ENCODE assay signal across 16 cellular contexts in the genomic region with DNA sequence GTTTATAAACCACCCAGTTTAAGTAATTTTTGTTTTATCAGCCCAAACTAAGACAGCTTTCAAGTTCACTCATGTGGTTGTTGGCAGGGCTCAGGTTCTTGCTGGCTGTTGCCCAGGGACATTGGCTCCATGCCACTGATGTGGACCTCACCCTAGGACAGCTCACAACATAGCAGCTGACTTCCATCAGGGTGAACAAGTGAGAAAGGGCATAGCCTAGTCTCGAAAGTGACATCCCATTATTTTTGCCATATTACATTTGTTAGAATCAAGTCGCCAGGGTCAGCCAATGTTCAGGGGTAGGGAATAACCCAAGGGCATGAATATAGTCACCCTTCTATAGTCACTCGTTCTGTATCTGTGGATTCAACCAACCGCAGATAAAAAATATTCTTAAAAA. TPM values are rescaled to one million over a fixed set of nuclear protein-coding genes. Genes with fewer than 3 reads are reported as not detected.
DNase-seq lines count a peak whose midpoint lies in the region; ATAC-seq, FAIRE-seq and TF ChIP-seq lines count a peak whose summit lies in the region.
"Had no signal": no experiment of that assay in that cellular context is flagged by ENCODE, and none has a peak within 500 bp of the region (broad histone marks: within the 10 kb centered on the region; RNA-seq: fewer than 3 reads in every experiment).

No MANE protein-coding gene starts in this region.

- H3K79me2 ChIP-seq in astrocyte (ENCODE audit: insufficient read depth, low read length) = no peaks in the 10 kb centered on the region

- intact Hi-C loops in right cardiac atrium (cut with DNase I) = no loop called here
- intact Hi-C loops in cardiac septum (cut with DNase I) = no loop called here
- intact Hi-C loops in vagina (cut with DNase I) = no loop called here
- intact Hi-C loops in dorsolateral prefrontal cortex (cut with DNase I) = no loop called here
- intact Hi-C loops in upper lobe of right lung (cut with DNase I) = no loop called here

- H3K27ac Mint-ChIP-seq in astrocyte (ENCODE audit: unreplicated experiment) = no peak overlapping the region
- no peak overlapping the region for H3K27ac Mint-ChIP-seq in activated T-helper 17 cell treated with anti-CD3 and anti-CD28 coated beads, Interleukin-2, amount 50 U/mL, for 72 hours
- H3K27ac Mint-ChIP-seq: activated T-cell treated with anti-CD3 and anti-CD28 coated beads, Interleukin-2, amount 50 U/mL, for 24 hours; T-cell had no signal

- no peak overlapping the region for H3K27ac ChIP-seq in right cardiac atrium (ENCODE audit: low read length)
- no peak overlapping the region for H3K27ac ChIP-seq in astrocyte (ENCODE audit: low read depth, low read length)
- no peak overlapping the region for H3K27ac ChIP-seq in gastroesophageal sphincter
- peak overlapping the region; percentile 73 for H3K27ac ChIP-seq in vagina
- no peak overlapping the region for H3K27ac ChIP-seq in dorsolateral prefrontal cortex
- H3K27ac ChIP-seq in upper lobe of right lung = no peak overlapping the region

- ATAC-seq in right cardiac atrium = peak; percentile 62 to 74
- peak; percentile 56 for ATAC-seq in gastroesophageal sphincter
- ATAC-seq in upper lobe of right lung = no peak
- ATAC-seq in activated T-helper 17 cell treated with anti-CD3 and anti-CD28 coated beads, Interleukin-2, amount 50 U/mL, for 72 hours (replicated peaks) = no peak
- ATAC-seq: T-cell had no signal

- H3K9ac ChIP-seq in astrocyte (ENCODE audit: low read length) = no peak overlapping the region

- peak; percentile 52 for FAIRE-seq in astrocyte (lab: Jason Lieb, UNC)
- FAIRE-seq: D721Med had no signal

- H3K4me3 ChIP-seq in right cardiac atrium (ENCODE audit: low read length) (no peak overlapping the region), astrocyte (ENCODE audit: insufficient read depth, low read depth, low read length) (no peak overlapping the region), gastroesophageal sphincter (no peak overlapping the region), vagina (no peak overlapping the region), dorsolateral prefrontal cortex (no peak overlapping the region), upper lobe of right lung (no peak overlapping the region)

- H2AFZ ChIP-seq in astrocyte (ENCODE audit: low read depth, low read length) = no peak overlapping the region

- H3K9me3 ChIP-seq in right cardiac atrium (ENCODE audit: control insufficient read depth, low read length) = no peaks in the 10 kb centered on the region
- no peaks in the 10 kb centered on the region for H3K9me3 ChIP-seq in astrocyte (ENCODE audit: insufficient read depth, low read depth, low read length)
- no peaks in the 10 kb centered on the region for H3K9me3 ChIP-seq in gastroesophageal sphincter
- H3K9me3 ChIP-seq in vagina = no peaks in the 10 kb centered on the region
- no peaks in the 10 kb centered on the region for H3K9me3 ChIP-seq in upper lobe of right lung

- H4K20me1 ChIP-seq in astrocyte (ENCODE audit: insufficient read depth, low read length) = no peaks in the 10 kb centered on the region

- no peak for TF ChIP-seq CTCF in astrocyte (IDR thresholded peaks at IDR 0.05; ENCODE audit: insufficient read depth, low read depth, low read length)
- no peak for TF ChIP-seq CTCF in gastroesophageal sphincter (IDR thresholded peaks at IDR 0.05)
- TF ChIP-seq CTCF in vagina (IDR thresholded peaks at IDR 0.05) = no peak
- no peak for TF ChIP-seq CTCF in dorsolateral prefrontal cortex (IDR thresholded peaks at IDR 0.05 in 54 of 56, conservative IDR thresholded peaks at IDR 0.05 in 2 of 56; ENCODE audit: low read depth in 1 of 56, partially characterized antibody in 56 of 56)
- no peak for TF ChIP-seq CTCF in upper lobe of right lung (IDR thresholded peaks at IDR 0.05)

- peak overlapping the region; percentile 65 for H3K4me2 ChIP-seq in astrocyte (ENCODE audit: low read length)

- TF ChIP-seq EP300 in gastroesophageal sphincter (IDR thresholded peaks at IDR 0.05) = no peak

- no peak overlapping the region for H3K4me3 Mint-ChIP-seq in astrocyte (ENCODE audit: unreplicated experiment)
- H3K4me3 Mint-ChIP-seq in activated T-helper 17 cell treated with anti-CD3 and anti-CD28 coated beads, Interleukin-2, amount 50 U/mL, for 72 hours = no peak overlapping the region
- H3K4me3 Mint-ChIP-seq: activated T-cell treated with anti-CD3 and anti-CD28 coated beads, Interleukin-2, amount 50 U/mL, for 24 hours; T-cell had no signal

- H3K9me3 Mint-ChIP-seq in astrocyte (ENCODE audit: unreplicated experiment) = peaks cover 2% of the 10 kb centered on the region
- H3K9me3 Mint-ChIP-seq in activated T-helper 17 cell treated with anti-CD3 and anti-CD28 coated beads, Interleukin-2, amount 50 U/mL, for 72 hours = no peaks in the 10 kb centered on the region
- H3K9me3 Mint-ChIP-seq: activated T-cell treated with anti-CD3 and anti-CD28 coated beads, Interleukin-2, amount 50 U/mL, for 24 hours; T-cell had no signal

- H3K27me3 Mint-ChIP-seq in astrocyte (ENCODE audit: low read depth, unreplicated experiment) = no peaks in the 10 kb centered on the region
- H3K27me3 Mint-ChIP-seq in activated T-helper 17 cell treated with anti-CD3 and anti-CD28 coated beads, Interleukin-2, amount 50 U/mL, for 72 hours = peaks cover 7% of the 10 kb centered on the region

- H3K4me1 ChIP-seq in right cardiac atrium (ENCODE audit: control insufficient read depth, insufficient read depth, low read length) (no peaks in the 10 kb centered on the region), astrocyte (ENCODE audit: insufficient read depth, low read length) (peaks cover 22% of the 10 kb centered on the region), gastroesophageal sphincter (no peaks in the 10 kb centered on the region), vagina (no peaks in the 10 kb centered on the region), upper lobe of right lung (no peaks in the 10 kb centered on the region)

- H3K27me3 ChIP-seq in right cardiac atrium (ENCODE audit: control insufficient read depth, insufficient read depth) (no peaks in the 10 kb centered on the region), astrocyte (ENCODE audit: insufficient read depth, low read length) (no peaks in the 10 kb centered on the region), gastroesophageal sphincter (peaks cover 4% of the 10 kb centered on the region), vagina (no peaks in the 10 kb centered on the region), dorsolateral prefrontal cortex (peaks cover 0 to 4% (median 0%) of the 10 kb centered on the region in 45 donors), upper lobe of right lung (no peaks in the 10 kb centered on the region)

- H3K36me3 ChIP-seq in astrocyte (ENCODE audit: insufficient read depth, low read length) = no peaks in the 10 kb centered on the region
- no peaks in the 10 kb centered on the region for H3K36me3 ChIP-seq in gastroesophageal sphincter
- no peaks in the 10 kb centered on the region for H3K36me3 ChIP-seq in vagina
- H3K36me3 ChIP-seq in upper lobe of right lung = no peaks in the 10 kb centered on the region

- H3K4me1 Mint-ChIP-seq in astrocyte (ENCODE audit: low read depth, unreplicated experiment) = no peaks in the 10 kb centered on the region
- H3K4me1 Mint-ChIP-seq in activated T-helper 17 cell treated with anti-CD3 and anti-CD28 coated beads, Interleukin-2, amount 50 U/mL, for 72 hours = no peaks in the 10 kb centered on the region
- H3K4me1 Mint-ChIP-seq: T-cell had no signal

- peak; percentile 47 to 73 (median 65) for DNase-seq in right cardiac atrium
- DNase-seq in cardiac septum (ENCODE audit: low spot score) = no peak
- peak; percentile 23 for DNase-seq in astrocyte (ENCODE audit: low read depth)
- no peak for DNase-seq in vagina (ENCODE audit: extremely low spot score in 2 of 2)
- DNase-seq in dorsolateral prefrontal cortex = no peak
- DNase-seq in upper lobe of right lung = no peak
- DNase-seq: activated CD4-positive, alpha-beta T cell treated with anti-CD3 and anti-CD28 coated beads for 48 hours; activated T-cell treated with anti-CD3 and anti-CD28 coated beads, Interleukin-2, amount 50 U/mL, for 24 hours; amniotic stem cell; KG1; NCI-H2081 treated with DMSO at 0.1 percent for 48 hours; occipital lobe; T-cell had no signal

- WGBS in right cardiac atrium = 52% methylated on average over 4 of the region's 4 CpGs
- WGBS in gastroesophageal sphincter (ENCODE audit: low coverage in 1 of 2), 2 donors = 62 to 75% methylated on average over 3 to 4 of the region's 4 CpGs

- TF ChIP-seq POLR2A in gastroesophageal sphincter (IDR thresholded peaks at IDR 0.05) (no peak), vagina (IDR thresholded peaks at IDR 0.05) (no peak)

- no peaks in the 10 kb centered on the region for H3K36me3 Mint-ChIP-seq in astrocyte (ENCODE audit: low read depth, unreplicated experiment)
- H3K36me3 Mint-ChIP-seq in activated T-helper 17 cell treated with anti-CD3 and anti-CD28 coated beads, Interleukin-2, amount 50 U/mL, for 72 hours (ENCODE audit: low read depth) = no peaks in the 10 kb centered on the region
- H3K36me3 Mint-ChIP-seq: T-cell had no signal

RNA-seq across cellular contexts. Expression of gene CWC22, which starts 10.7 kb away (rescaled TPM):
- total RNA-seq in right cardiac atrium (10 to 100 TPM; 14.2 to 15.6 (median 14.8) TPM), cardiac septum (13.1 TPM), astrocyte (12.3 and 13.5 TPM in 2 replicates), gastroesophageal sphincter (10 to 100 TPM; 23.3 to 28.3 (median 25.5) TPM), vagina (17.2 TPM), dorsolateral prefrontal cortex (10 to 100 TPM; 15.4 to 27.4 (median 20.2) TPM), upper lobe of right lung (19.8 TPM)
- polyA plus RNA-seq in right cardiac atrium = 9.2 TPM
- 10 to 100 TPM; 21.5 to 24.2 TPM for total RNA-seq in activated T-helper 17 cell treated with anti-CD3 and anti-CD28 coated beads, Interleukin-2, amount 50 U/mL, for 72 hours

Comparison
In these comparisons a context has a peak if more than half of its experiments do, and no peak if none do; other contexts are left out.
1. DNase-seq: peak in right cardiac atrium (3 of 3) and astrocyte (single experiment); none in cardiac septum (single experiment), vagina (0 of 2), dorsolateral prefrontal cortex (0 of 10) and upper lobe of right lung (single experiment).
2. ATAC-seq: peak in right cardiac atrium (2 of 2) and gastroesophageal sphincter (single experiment); none in upper lobe of right lung (single experiment) and activated T-helper 17 cell treated with anti-CD3 and anti-CD28 coated beads, Interleukin-2, amount 50 U/mL, for 72 hours (single experiment).